In the genomic region with DNA sequence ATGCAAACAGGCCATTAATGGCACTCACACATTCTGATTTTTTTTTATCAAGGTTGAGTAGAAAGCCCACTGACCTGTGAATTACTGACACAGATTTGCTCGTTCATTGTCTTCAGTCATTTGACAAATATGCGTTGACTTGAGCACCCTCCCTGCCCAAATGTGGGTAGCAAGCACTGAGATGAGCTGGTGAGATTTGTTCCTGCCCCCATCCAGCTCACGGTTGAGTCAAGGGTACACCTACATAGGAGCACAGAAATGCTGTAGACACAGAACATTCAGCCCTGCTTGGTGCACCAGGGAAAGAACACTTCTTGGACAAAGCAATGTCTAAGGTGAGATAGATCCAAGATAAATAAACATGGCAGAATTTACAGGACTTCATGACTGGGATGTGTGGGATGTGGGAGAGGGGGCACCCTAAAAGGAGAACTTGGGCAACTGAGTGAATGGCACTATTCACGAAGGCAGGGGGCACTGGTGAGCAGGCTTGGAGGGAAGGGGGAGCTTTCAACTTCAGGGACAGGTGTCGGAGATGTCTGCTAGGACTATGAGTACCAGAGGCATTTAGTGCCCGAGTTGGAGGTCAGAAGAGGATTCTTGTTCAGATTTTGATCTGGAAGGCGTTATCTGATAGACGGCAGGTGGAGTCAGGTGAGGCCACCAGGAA, we compare ENCODE assay signal across 1 cellular context.
TF ChIP-seq lines count a peak whose summit lies in the region.

No MANE protein-coding gene starts in this region.

TF ChIP-seq in WTC11, 78 proteins besides CTCF, POLR2A, EP300 and RAD21 (continued from another document):
- TF ChIP-seq, protein P1, sequence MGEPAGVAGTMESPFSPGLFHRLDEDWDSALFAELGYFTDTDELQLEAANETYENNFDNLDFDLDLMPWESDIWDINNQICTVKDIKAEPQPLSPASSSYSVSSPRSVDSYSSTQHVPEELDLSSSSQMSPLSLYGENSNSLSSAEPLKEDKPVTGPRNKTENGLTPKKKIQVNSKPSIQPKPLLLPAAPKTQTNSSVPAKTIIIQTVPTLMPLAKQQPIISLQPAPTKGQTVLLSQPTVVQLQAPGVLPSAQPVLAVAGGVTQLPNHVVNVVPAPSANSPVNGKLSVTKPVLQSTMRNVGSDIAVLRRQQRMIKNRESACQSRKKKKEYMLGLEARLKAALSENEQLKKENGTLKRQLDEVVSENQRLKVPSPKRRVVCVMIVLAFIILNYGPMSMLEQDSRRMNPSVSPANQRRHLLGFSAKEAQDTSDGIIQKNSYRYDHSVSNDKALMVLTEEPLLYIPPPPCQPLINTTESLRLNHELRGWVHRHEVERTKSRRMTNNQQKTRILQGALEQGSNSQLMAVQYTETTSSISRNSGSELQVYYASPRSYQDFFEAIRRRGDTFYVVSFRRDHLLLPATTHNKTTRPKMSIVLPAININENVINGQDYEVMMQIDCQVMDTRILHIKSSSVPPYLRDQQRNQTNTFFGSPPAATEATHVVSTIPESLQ (CRISPR knock-in tag; IDR thresholded peaks at IDR 0.05), result no peak
- TF ChIP-seq JUN (CRISPR knock-in tag; IDR thresholded peaks at IDR 0.05), result no peak
- TF ChIP-seq FOXJ3 (CRISPR knock-in tag; IDR thresholded peaks at IDR 0.05; ENCODE audit: borderline replicate concordance), result no peak
- no peak for TF ChIP-seq ELF4 (CRISPR knock-in tag; IDR thresholded peaks at IDR 0.05; ENCODE audit: low read depth)
- TF ChIP-seq, protein P2, sequence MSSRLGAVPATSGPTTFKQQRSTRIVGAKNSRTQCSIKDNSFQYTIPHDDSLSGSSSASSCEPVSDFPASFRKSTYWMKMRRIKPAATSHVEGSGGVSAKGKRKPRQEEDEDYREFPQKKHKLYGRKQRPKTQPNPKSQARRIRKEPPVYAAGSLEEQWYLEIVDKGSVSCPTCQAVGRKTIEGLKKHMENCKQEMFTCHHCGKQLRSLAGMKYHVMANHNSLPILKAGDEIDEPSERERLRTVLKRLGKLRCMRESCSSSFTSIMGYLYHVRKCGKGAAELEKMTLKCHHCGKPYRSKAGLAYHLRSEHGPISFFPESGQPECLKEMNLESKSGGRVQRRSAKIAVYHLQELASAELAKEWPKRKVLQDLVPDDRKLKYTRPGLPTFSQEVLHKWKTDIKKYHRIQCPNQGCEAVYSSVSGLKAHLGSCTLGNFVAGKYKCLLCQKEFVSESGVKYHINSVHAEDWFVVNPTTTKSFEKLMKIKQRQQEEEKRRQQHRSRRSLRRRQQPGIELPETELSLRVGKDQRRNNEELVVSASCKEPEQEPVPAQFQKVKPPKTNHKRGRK (CRISPR knock-in tag; IDR thresholded peaks at IDR 0.05; ENCODE audit: borderline replicate concordance), result no peak
- no peak for TF ChIP-seq RELA (CRISPR knock-in tag; IDR thresholded peaks at IDR 0.05; ENCODE audit: borderline replicate concordance)
